In genomic region chr6:83984411-83984810, GRCh38 we compare ENCODE assay signal across 5 cellular contexts. TPM values are rescaled to one million over a fixed set of nuclear protein-coding genes. Genes with fewer than 3 reads are reported as not detected.
"Had no signal": no experiment of that assay in that cellular context is flagged by ENCODE, and none has a peak within 500 bp of the region (broad histone marks: within the 10 kb centered on the region; RNA-seq: fewer than 3 reads in every experiment).

No MANE protein-coding gene starts in this region.

- H3K4me1 Mint-ChIP-seq: GM23338 had no signal

- H3K4me3 Mint-ChIP-seq: GM23338, H9 had no signal

- DNase-seq: H9, HCEC 1CT, IMR-90, KBM-7 had no signal

- H3K27ac Mint-ChIP-seq: GM23338, H9 had no signal

- H3K4me3 ChIP-seq: GM23338 had no signal

RNA-seq across cellular contexts. Expression of gene MRAP2, which starts 49.2 kb away (rescaled TPM):
- total RNA-seq: IMR-90 had no signal
